Comparison of ENCODE assay signal across 17 cellular contexts in the genomic region with DNA sequence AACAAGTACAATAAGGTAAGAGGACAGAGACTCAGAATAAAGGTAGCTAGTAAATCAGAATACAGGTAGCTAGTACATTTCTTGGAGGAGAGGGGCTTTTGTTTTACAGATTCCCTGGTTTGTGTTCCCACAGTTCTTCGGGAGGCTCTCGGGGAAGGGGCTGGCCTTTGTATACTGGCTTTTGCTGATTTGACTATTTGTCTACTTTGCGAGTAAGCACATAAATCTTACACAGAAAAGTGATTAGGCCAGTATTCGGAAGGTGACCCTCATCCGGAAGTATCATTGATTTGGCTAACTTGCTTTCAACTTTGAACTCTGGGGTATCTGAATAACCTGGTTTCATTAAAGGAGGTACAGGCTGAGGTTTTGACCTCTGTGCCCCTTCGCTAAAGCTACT. TPM values are rescaled to one million over a fixed set of nuclear protein-coding genes. Genes with fewer than 3 reads are reported as not detected.
DNase-seq lines count a peak whose midpoint lies in the region; TF ChIP-seq lines count a peak whose summit lies in the region.
"Had no signal": no experiment of that assay in that cellular context is flagged by ENCODE, and none has a peak within 500 bp of the region (broad histone marks: within the 10 kb centered on the region; RNA-seq: fewer than 3 reads in every experiment).

No MANE protein-coding gene starts in this region.

- BruUV-seq in Calu3 (replicated peaks; lab: Mats Ljungman, UMichigan): no TSS peak

- no peak overlapping the region for H4K8ac ChIP-seq in mesenchymal stem cell (ENCODE audit: low read length)

- DNase-seq in activated naive CD4-positive, alpha-beta T cell treated with anti-CD3 and anti-CD28 coated beads for 36 hours: no peak
- DNase-seq in activated naive CD4-positive, alpha-beta T cell treated with anti-CD3 and anti-CD28 coated beads, Interleukin-2, amount 10 ng/mL, durations not matched to agents 7 days and 5 days: no peak
- DNase-seq in Calu3 (no peak), nephron progenitor cell (no peak), mesenchymal stem cell (no peak), NCI-H1417 treated with DMSO at 0.1 percent for 48 hours (lab: John Stamatoyannopoulos, UW) (no peak)
- DNase-seq in activated naive CD8-positive, alpha-beta T cell treated with anti-CD3 and anti-CD28 coated beads for 36 hours: no peak
- DNase-seq: activated effector memory CD4-positive, alpha-beta T cell treated with Interleukin-2 at 50 U/mL for 16 hours; H9; left cardiac atrium; MV-4-11; NCI-H187 treated with DMSO at 0.1 percent for 48 hours; NCI-H345; SHP77 treated with DMSO at 0.1 percent for 48 hours had no signal

- TF ChIP-seq CTCF in Calu3 (IDR thresholded peaks at IDR 0.05; ENCODE audit: unreplicated experiment): no peak
- no peak for TF ChIP-seq CTCF in nephron progenitor cell (IDR thresholded peaks at IDR 0.05)

- H3K4me1 ChIP-seq in mesenchymal stem cell (ENCODE audit: control insufficient read depth, insufficient read depth, low read depth, low read length): peaks cover 6% of the 10 kb centered on the region

- WGBS in mesenchymal stem cell: 93% methylated on average over 6 of the region's 6 CpGs

- H3K36me3 ChIP-seq in mesenchymal stem cell (ENCODE audit: control insufficient read depth in 1 of 2, insufficient read depth in 2 of 2, low read depth in 1 of 2, low read length in 2 of 2): peaks cover 37 to 81% of the 10 kb centered on the region in 2 experiments

- peaks cover 59% of the 10 kb centered on the region for H3K36me3 Mint-ChIP-seq in activated naive CD4-positive, alpha-beta T cell treated with anti-CD3 and anti-CD28 coated beads for 36 hours (ENCODE audit: low read depth)
- peaks cover 44% of the 10 kb centered on the region for H3K36me3 Mint-ChIP-seq in activated naive CD4-positive, alpha-beta T cell treated with anti-CD3 and anti-CD28 coated beads, Interleukin-2, amount 10 ng/mL, durations not matched to agents 7 days and 5 days
- H3K36me3 Mint-ChIP-seq in Calu3 (ENCODE audit: insufficient read depth, unreplicated experiment) (peaks cover 65% of the 10 kb centered on the region), nephron progenitor cell (ENCODE audit: low read depth) (peaks cover 73% of the 10 kb centered on the region)
- peaks cover 54% of the 10 kb centered on the region for H3K36me3 Mint-ChIP-seq in activated naive CD8-positive, alpha-beta T cell treated with anti-CD3 and anti-CD28 coated beads for 36 hours

- no peak overlapping the region for H2BK15ac ChIP-seq in mesenchymal stem cell (ENCODE audit: low read depth, poor library complexity, severe bottlenecking)

- H3K9ac ChIP-seq in mesenchymal stem cell (ENCODE audit: low read length): no peak overlapping the region
- H3K9ac ChIP-seq: KMS-11 had no signal

- H2BK12ac ChIP-seq in mesenchymal stem cell (ENCODE audit: low read length in 2 of 2): no peak overlapping the region

- no peak overlapping the region for H3K4me3 Mint-ChIP-seq in activated naive CD4-positive, alpha-beta T cell treated with anti-CD3 and anti-CD28 coated beads for 36 hours
- no peak overlapping the region for H3K4me3 Mint-ChIP-seq in activated naive CD4-positive, alpha-beta T cell treated with anti-CD3 and anti-CD28 coated beads, Interleukin-2, amount 10 ng/mL, durations not matched to agents 7 days and 5 days
- H3K4me3 Mint-ChIP-seq in Calu3 (ENCODE audit: low read depth, unreplicated experiment): no peak overlapping the region
- H3K4me3 Mint-ChIP-seq in activated naive CD8-positive, alpha-beta T cell treated with anti-CD3 and anti-CD28 coated beads for 36 hours: no peak overlapping the region
- no peak overlapping the region for H3K4me3 Mint-ChIP-seq in nephron progenitor cell
- H3K4me3 Mint-ChIP-seq: H9 had no signal

- no peak overlapping the region for H3K23ac ChIP-seq in mesenchymal stem cell (ENCODE audit: low read length in 2 of 2)

- H3K27me3 Mint-ChIP-seq in activated naive CD4-positive, alpha-beta T cell treated with anti-CD3 and anti-CD28 coated beads for 36 hours (ENCODE audit: low read depth): no peaks in the 10 kb centered on the region
- H3K27me3 Mint-ChIP-seq in activated naive CD4-positive, alpha-beta T cell treated with anti-CD3 and anti-CD28 coated beads, Interleukin-2, amount 10 ng/mL, durations not matched to agents 7 days and 5 days: no peaks in the 10 kb centered on the region
- H3K27me3 Mint-ChIP-seq in Calu3 (ENCODE audit: unreplicated experiment) (no peaks in the 10 kb centered on the region), nephron progenitor cell (ENCODE audit: low read depth, poor library complexity) (no peaks in the 10 kb centered on the region)
- H3K27me3 Mint-ChIP-seq in activated naive CD8-positive, alpha-beta T cell treated with anti-CD3 and anti-CD28 coated beads for 36 hours: no peaks in the 10 kb centered on the region

- H3K79me1 ChIP-seq in mesenchymal stem cell (replicated peaks; ENCODE audit: low read length, poor library complexity, severe bottlenecking): peaks cover 13% of the 10 kb centered on the region

- no peak overlapping the region for H2AFZ ChIP-seq in mesenchymal stem cell (ENCODE audit: low read depth, low read length)

- no peak overlapping the region for H3K14ac ChIP-seq in mesenchymal stem cell (ENCODE audit: low read length in 2 of 2)

- no peaks in the 10 kb centered on the region for H3K27me3 ChIP-seq in mesenchymal stem cell (ENCODE audit: control insufficient read depth in 1 of 2, insufficient read depth in 1 of 2, low read length in 2 of 2)

- no peak overlapping the region for H3K4me2 ChIP-seq in mesenchymal stem cell (ENCODE audit: low read length, poor library complexity, severe bottlenecking)
- H3K4me2 ChIP-seq: KMS-11 had no signal

- no peak overlapping the region for H3K4me3 ChIP-seq in mesenchymal stem cell (ENCODE audit: insufficient read depth in 1 of 2, low read depth in 1 of 2, low read length in 2 of 2)
- H3K4me3 ChIP-seq: thoracic aorta had no signal

- H4K91ac ChIP-seq in mesenchymal stem cell (ENCODE audit: low read length): no peak overlapping the region

- no peak overlapping the region for H3K4ac ChIP-seq in mesenchymal stem cell (ENCODE audit: low read depth in 1 of 2, low read length in 2 of 2)

- H3K4me1 Mint-ChIP-seq in activated naive CD4-positive, alpha-beta T cell treated with anti-CD3 and anti-CD28 coated beads for 36 hours (ENCODE audit: low read depth): peaks cover 46% of the 10 kb centered on the region
- peaks cover 27% of the 10 kb centered on the region for H3K4me1 Mint-ChIP-seq in activated naive CD4-positive, alpha-beta T cell treated with anti-CD3 and anti-CD28 coated beads, Interleukin-2, amount 10 ng/mL, durations not matched to agents 7 days and 5 days
- H3K4me1 Mint-ChIP-seq in Calu3 (ENCODE audit: low read depth, unreplicated experiment) (no peaks in the 10 kb centered on the region), nephron progenitor cell (peaks cover 16% of the 10 kb centered on the region)
- peaks cover 46% of the 10 kb centered on the region for H3K4me1 Mint-ChIP-seq in activated naive CD8-positive, alpha-beta T cell treated with anti-CD3 and anti-CD28 coated beads for 36 hours
- H3K4me1 Mint-ChIP-seq: H9 had no signal

- H3K27ac ChIP-seq in mesenchymal stem cell (ENCODE audit: low read length, poor library complexity, severe bottlenecking): no peak overlapping the region
- H3K27ac ChIP-seq: KMS-11, thoracic aorta, VCaP had no signal

- H2BK5ac ChIP-seq in mesenchymal stem cell (ENCODE audit: low read depth, low read length, poor library complexity, severe bottlenecking): no peak overlapping the region

- H2BK120ac ChIP-seq in mesenchymal stem cell (ENCODE audit: low read depth, low read length): no peak overlapping the region

- peak overlapping the region; percentile 75 for H3K27ac Mint-ChIP-seq in activated naive CD4-positive, alpha-beta T cell treated with anti-CD3 and anti-CD28 coated beads for 36 hours
- no peak overlapping the region for H3K27ac Mint-ChIP-seq in activated naive CD4-positive, alpha-beta T cell treated with anti-CD3 and anti-CD28 coated beads, Interleukin-2, amount 10 ng/mL, durations not matched to agents 7 days and 5 days
- H3K27ac Mint-ChIP-seq in Calu3 (ENCODE audit: unreplicated experiment) (peak overlapping the region; percentile 20), nephron progenitor cell (peak overlapping the region; percentile 30)
- H3K27ac Mint-ChIP-seq in activated naive CD8-positive, alpha-beta T cell treated with anti-CD3 and anti-CD28 coated beads for 36 hours: peak overlapping the region; percentile 87
- H3K27ac Mint-ChIP-seq: H9 had no signal

- intact Hi-C loops in activated naive CD4-positive, alpha-beta T cell treated with anti-CD3 and anti-CD28 coated beads for 36 hours (cut with micrococcal nuclease): loop anchor here (10.0 kb wide), 1 partner anchor 219 kb away; a partner anchor contains a TSS
- intact Hi-C loops in Calu3 (cut with micrococcal nuclease; ENCODE audit: unreplicated experiment): no loop called here

- no peak overlapping the region for H2AK5ac ChIP-seq in mesenchymal stem cell (ENCODE audit: low read length, severe bottlenecking)

- no peaks in the 10 kb centered on the region for H3K9me3 ChIP-seq in mesenchymal stem cell (ENCODE audit: control insufficient read depth, low read length)
- H3K9me3 ChIP-seq: thoracic aorta had no signal

- CTCF ChIA-PET in activated naive CD4-positive, alpha-beta T cell treated with anti-CD3 and anti-CD28 coated beads for 36 hours (lab: Charles Lee): interaction anchor here (0.6 to 3.8 kb wide), 9 partner anchors 11 to 765 kb away, joined by 3 to 36 read pairs (median 4); a partner anchor contains a TSS
- CTCF ChIA-PET in activated naive CD4-positive, alpha-beta T cell treated with anti-CD3 and anti-CD28 coated beads, Interleukin-2, amount 10 ng/mL, durations not matched to agents 7 days and 5 days (lab: Charles Lee): interaction anchor here (0.5 to 3.2 kb wide), 4 partner anchors 11 to 121 kb away, joined by 3 to 19 read pairs (median 8); no protein-coding TSS in a partner anchor
- CTCF ChIA-PET in Calu3 (lab: Charles Lee): no interaction called here

- H3K18ac ChIP-seq in mesenchymal stem cell (ENCODE audit: low read depth in 1 of 2, low read length in 2 of 2): no peak overlapping the region

- no peaks in the 10 kb centered on the region for H3K9me3 Mint-ChIP-seq in activated naive CD4-positive, alpha-beta T cell treated with anti-CD3 and anti-CD28 coated beads for 36 hours
- no peaks in the 10 kb centered on the region for H3K9me3 Mint-ChIP-seq in activated naive CD4-positive, alpha-beta T cell treated with anti-CD3 and anti-CD28 coated beads, Interleukin-2, amount 10 ng/mL, durations not matched to agents 7 days and 5 days
- H3K9me3 Mint-ChIP-seq in Calu3 (ENCODE audit: low read depth, unreplicated experiment): no peaks in the 10 kb centered on the region
- H3K9me3 Mint-ChIP-seq in activated naive CD8-positive, alpha-beta T cell treated with anti-CD3 and anti-CD28 coated beads for 36 hours: no peaks in the 10 kb centered on the region
- H3K9me3 Mint-ChIP-seq in nephron progenitor cell: no peaks in the 10 kb centered on the region
- H3K9me3 Mint-ChIP-seq: H9 had no signal

RNA-seq across cellular contexts. Expression of a gene that starts 21.4 kb away (rescaled TPM):
- total RNA-seq in activated naive CD4-positive, alpha-beta T cell treated with anti-CD3 and anti-CD28 coated beads for 36 hours: 1 to 10 TPM; 7.3 to 7.8 TPM
- 27.5 and 29.3 TPM in 2 replicates for total RNA-seq in Calu3 (2022)
- total RNA-seq in activated naive CD8-positive, alpha-beta T cell treated with anti-CD3 and anti-CD28 coated beads for 36 hours: 1 to 10 TPM; 6.1 to 6.3 TPM
- polyA plus RNA-seq in mesenchymal stem cell (2013, experiment 1 of 2): 8.5 TPM
- polyA plus RNA-seq in mesenchymal stem cell (2013, experiment 2 of 2): 8.2 TPM

RNA-seq across cellular contexts. Expression of a gene that starts 33.1 kb away (rescaled TPM):
- total RNA-seq in activated naive CD4-positive, alpha-beta T cell treated with anti-CD3 and anti-CD28 coated beads for 36 hours: 10 to 100 TPM; 62.6 to 69.8 TPM
- total RNA-seq in Calu3 (2022): 113 and 116 TPM in 2 replicates
- total RNA-seq in activated naive CD8-positive, alpha-beta T cell treated with anti-CD3 and anti-CD28 coated beads for 36 hours: 100 to 1,000 TPM; 149 to 153 TPM
- 27.9 TPM for polyA plus RNA-seq in mesenchymal stem cell (2013, experiment 1 of 2)
- polyA plus RNA-seq in mesenchymal stem cell (2013, experiment 2 of 2): 27.8 TPM

RNA-seq across cellular contexts. Expression of a gene that starts 33.2 kb away (rescaled TPM):
- total RNA-seq in activated naive CD4-positive, alpha-beta T cell treated with anti-CD3 and anti-CD28 coated beads for 36 hours: 100 to 1,000 TPM; 114 to 117 TPM
- 131 and 146 TPM in 2 replicates for total RNA-seq in Calu3 (2022)
- total RNA-seq in activated naive CD8-positive, alpha-beta T cell treated with anti-CD3 and anti-CD28 coated beads for 36 hours: 100 to 1,000 TPM; 135 to 141 TPM
- polyA plus RNA-seq in mesenchymal stem cell (2013, experiment 1 of 2): 68.6 TPM
- polyA plus RNA-seq in mesenchymal stem cell (2013, experiment 2 of 2): 67.4 TPM
